Comparison of ENCODE assay signal across 8 cellular contexts in genomic region chr10:22681783-22682183, GRCh38. TPM values are rescaled to one million over a fixed set of nuclear protein-coding genes. Genes with fewer than 3 reads are reported as not detected.
DNase-seq lines count a peak whose midpoint lies in the region; ATAC-seq, FAIRE-seq and TF ChIP-seq lines count a peak whose summit lies in the region.

No MANE protein-coding gene starts in this region.

- DNase-seq in H54 (ENCODE audit: insufficient read length, low spot score) (peak; percentile 42), Peyer's patch (no peak), astrocyte of the hippocampus (ENCODE audit: low read depth, low spot score) (peak; percentile 69), GM19238 (ENCODE audit: insufficient read length, low spot score) (no peak), D341Med (ENCODE audit: low spot score) (no peak)

- H3K9ac ChIP-seq in mucosa of rectum (ENCODE audit: low read depth in 1 of 2, low read length in 2 of 2): no peak overlapping the region

- H3K27me3 ChIP-seq in Peyer's patch: no peaks in the 10 kb centered on the region
- H3K27me3 ChIP-seq in mucosa of rectum (ENCODE audit: control insufficient read depth in 2 of 2, insufficient read depth in 2 of 2, low read length in 2 of 2): no peaks in the 10 kb centered on the region

- H3K27ac ChIP-seq in Peyer's patch: peak overlapping the region; percentile 50 to 73 (median 64)
- H3K27ac ChIP-seq in mucosa of rectum (ENCODE audit: low read depth in 2 of 2, low read length in 2 of 2): peak overlapping the region; percentile 27 to 56

- no peak overlapping the region for H3K4me3 ChIP-seq in Peyer's patch
- no peak overlapping the region for H3K4me3 ChIP-seq in mucosa of rectum (ENCODE audit: low read length in 2 of 2)

- H3K9me3 ChIP-seq in Peyer's patch: no peaks in the 10 kb centered on the region
- H3K9me3 ChIP-seq in mucosa of rectum (ENCODE audit: control insufficient read depth in 2 of 2, low read length in 2 of 2): no peaks in the 10 kb centered on the region

- no peak for TF ChIP-seq CTCF in Peyer's patch (IDR thresholded peaks at IDR 0.05)

- peaks cover 0 to 39% (median 11%) of the 10 kb centered on the region in 4 donors for H3K4me1 ChIP-seq in Peyer's patch
- peaks cover 7 to 21% of the 10 kb centered on the region in 2 donors for H3K4me1 ChIP-seq in mucosa of rectum (ENCODE audit: control insufficient read depth in 2 of 2, insufficient read depth in 2 of 2, low read length in 2 of 2)

- H3K36me3 ChIP-seq in Peyer's patch (no peaks in the 10 kb centered on the region), mucosa of rectum (ENCODE audit: control insufficient read depth in 2 of 2, insufficient read depth in 2 of 2, low read length in 2 of 2) (no peaks in the 10 kb centered on the region)

- FAIRE-seq in H54 (lab: Jason Lieb, UNC): peak; percentile 60

- ATAC-seq in HG02642 (IDR thresholded peaks at IDR 0.05; ENCODE audit: poor library complexity, unreplicated experiment): no peak
- no peak for ATAC-seq in HG02623 (IDR thresholded peaks at IDR 0.05; ENCODE audit: unreplicated experiment)

- TF ChIP-seq POLR2A in H54 (IDR thresholded peaks at IDR 0.05; ENCODE audit: low read depth, low read length) (no peak), Peyer's patch (IDR thresholded peaks at IDR 0.05) (no peak)

RNA-seq across cellular contexts. Expression of gene PIP4K2A, which starts 32.6 kb away (rescaled TPM):
- total RNA-seq in Peyer's patch: 10 to 100 TPM in 2 of 4 donors, 1 to 10 TPM in 2; 6.8 to 34.7 (median 15.4) TPM

Comparison
In these comparisons a context has a peak if more than half of its experiments do, and no peak if none do; other contexts are left out.
1. DNase-seq: peak in H54 (single experiment) and astrocyte of the hippocampus (single experiment); none in Peyer's patch (0 of 3), GM19238 (single experiment) and D341Med (single experiment).